2 cellular contexts compared by ENCODE assay signal in genomic region chr2:233831861-233832260, GRCh38.
TF ChIP-seq lines count a peak whose summit lies in the region.

No MANE protein-coding gene starts in this region.

TF ChIP-seq in IMR-90, 13 proteins besides CTCF, POLR2A, EP300 and RAD21:
- TF ChIP-seq SMC3 (IDR thresholded peaks at IDR 0.05; ENCODE audit: low read depth, low read length) (no peak), USF2 (IDR thresholded peaks at IDR 0.05; ENCODE audit: low read depth, low read length) (no peak), MXI1 (IDR thresholded peaks at IDR 0.05; ENCODE audit: borderline replicate concordance, low read depth, low read length) (no peak), CEBPB (IDR thresholded peaks at IDR 0.05; ENCODE audit: low read depth, low read length) (no peak)

TF ChIP-seq in K562, 482 proteins besides CTCF, POLR2A, EP300 and RAD21:
- TF ChIP-seq RCOR1 (IDR thresholded peaks at IDR 0.05; ENCODE audit: borderline replicate concordance in 1 of 2, low read depth in 2 of 2, low read length in 2 of 2) = 0 out of 4 replicates have a peak, but pooled peaks of 1 of the 2 experiments have one; percentile 22
- TF ChIP-seq ZFP36 (IDR thresholded peaks at IDR 0.05; ENCODE audit: low read depth, low read length, partially characterized antibody) = peak; percentile 77
- TF ChIP-seq RBM25 (IDR thresholded peaks at IDR 0.05; ENCODE audit: low read depth, low read length, severe bottlenecking) = peak; percentile 71
- TF ChIP-seq PPARD (CRISPR knock-in tag; IDR thresholded peaks at IDR 0.05) = no peak
- TF ChIP-seq TAF15 (IDR thresholded peaks at IDR 0.05; ENCODE audit: low read depth, low read length) = no peak
- TF ChIP-seq BCOR (IDR thresholded peaks at IDR 0.05) = peak; percentile 59; the same call in 1 of the 2 replicates
- no peak for TF ChIP-seq TEAD1 (CRISPR knock-in tag; IDR thresholded peaks at IDR 0.05)
- TF ChIP-seq KDM1A (IDR thresholded peaks at IDR 0.05) = peak in 1 of 2 experiments; percentile 31; a peak in 1 of 4 replicates
TF ChIP-seq in K562: peak in this region for 5.
